ENCODE assay signal across 8 cellular contexts in genomic region chr2:181678033-181678586, GRCh38. TPM values are rescaled to one million over a fixed set of nuclear protein-coding genes. Genes with fewer than 3 reads are reported as not detected.
DNase-seq lines count a peak whose midpoint lies in the region; ATAC-seq lines count a peak whose summit lies in the region.

No MANE protein-coding gene starts in this region.

- peak; percentile 63 for ATAC-seq in HG02938 (IDR thresholded peaks at IDR 0.05; ENCODE audit: unreplicated experiment)
- peak; percentile 78 for ATAC-seq in activated CD4-positive, alpha-beta T cell treated with anti-CD3 and anti-CD28 coated beads for 36 hours
- peak; percentile 77 for ATAC-seq in stimulated activated naive CD8-positive, alpha-beta T cell treated with anti-CD3 and anti-CD28 coated beads, Interleukin-15, amount 100 ng/mL, for 72 hours
- no peak for ATAC-seq in GM21526 (IDR thresholded peaks at IDR 0.05; ENCODE audit: low FRiP score, unreplicated experiment)

- DNase-seq in CD1c-positive myeloid dendritic cell (ENCODE audit: extremely low spot score), result peak; percentile 72
- DNase-seq in activated CD4-positive, alpha-beta T cell treated with anti-CD3 and anti-CD28 coated beads for 36 hours, result peak; percentile 84
- DNase-seq in dermis microvascular lymphatic vessel endothelial cell (ENCODE audit: low read depth in 2 of 2), result peak; percentile 40 to 78
- peak; percentile 11 for DNase-seq in midbrain (lab: John Stamatoyannopoulos, UW)
- peak; percentile 72 to 73 for DNase-seq in stimulated activated naive CD8-positive, alpha-beta T cell treated with anti-CD3 and anti-CD28 coated beads, Interleukin-15, amount 100 ng/mL, for 72 hours
- no peak for DNase-seq in NK-92 treated with Interleukin-12 subunit alpha and Interleukin-12 subunit beta, amount 100 ng/mL, for 24 hours (lab: John Stamatoyannopoulos, UW)

- peaks cover 66% of the 10 kb centered on the region for H3K27me3 Mint-ChIP-seq in activated CD4-positive, alpha-beta T cell treated with anti-CD3 and anti-CD28 coated beads for 36 hours
- peaks cover 85% of the 10 kb centered on the region for H3K27me3 Mint-ChIP-seq in stimulated activated naive CD8-positive, alpha-beta T cell treated with anti-CD3 and anti-CD28 coated beads, Interleukin-15, amount 100 ng/mL, for 72 hours

- H3K4me3 Mint-ChIP-seq in activated CD4-positive, alpha-beta T cell treated with anti-CD3 and anti-CD28 coated beads for 36 hours, result peak overlapping the region; percentile 29
- peak overlapping the region; percentile 6 to 53 for H3K4me3 Mint-ChIP-seq in stimulated activated naive CD8-positive, alpha-beta T cell treated with anti-CD3 and anti-CD28 coated beads, Interleukin-15, amount 100 ng/mL, for 72 hours

- no peak overlapping the region for H3K27ac Mint-ChIP-seq in activated CD4-positive, alpha-beta T cell treated with anti-CD3 and anti-CD28 coated beads for 36 hours
- H3K27ac Mint-ChIP-seq in stimulated activated naive CD8-positive, alpha-beta T cell treated with anti-CD3 and anti-CD28 coated beads, Interleukin-15, amount 100 ng/mL, for 72 hours, result peak overlapping the region in 1 of 2 donors; percentile 67

- intact Hi-C loops in activated CD4-positive, alpha-beta T cell treated with anti-CD3 and anti-CD28 coated beads for 36 hours (cut with DNase I, micrococcal nuclease), result no loop called here

- CTCF ChIA-PET in activated CD4-positive, alpha-beta T cell treated with anti-CD3 and anti-CD28 coated beads for 36 hours (lab: Charles Lee), result interaction anchor here (0.7 kb wide), 2 partner anchors 135 to 187 kb away, joined by 3 read pairs; no protein-coding TSS in a partner anchor

- peaks cover 33% of the 10 kb centered on the region for H3K4me1 Mint-ChIP-seq in activated CD4-positive, alpha-beta T cell treated with anti-CD3 and anti-CD28 coated beads for 36 hours
- peaks cover 55% of the 10 kb centered on the region for H3K4me1 Mint-ChIP-seq in stimulated activated naive CD8-positive, alpha-beta T cell treated with anti-CD3 and anti-CD28 coated beads, Interleukin-15, amount 100 ng/mL, for 72 hours

- peaks cover 7% of the 10 kb centered on the region for H3K9me3 Mint-ChIP-seq in activated CD4-positive, alpha-beta T cell treated with anti-CD3 and anti-CD28 coated beads for 36 hours (ENCODE audit: low read depth)
- H3K9me3 Mint-ChIP-seq in stimulated activated naive CD8-positive, alpha-beta T cell treated with anti-CD3 and anti-CD28 coated beads, Interleukin-15, amount 100 ng/mL, for 72 hours, result peaks cover 5 to 11% of the 10 kb centered on the region in 2 donors

- H3K36me3 Mint-ChIP-seq in activated CD4-positive, alpha-beta T cell treated with anti-CD3 and anti-CD28 coated beads for 36 hours (ENCODE audit: low read depth), result no peaks in the 10 kb centered on the region

- POLR2A ChIA-PET in activated CD4-positive, alpha-beta T cell treated with anti-CD3 and anti-CD28 coated beads for 36 hours (lab: Charles Lee), result no interaction called here

RNA-seq across cellular contexts. Expression of gene NEUROD1, which starts 2.2 kb away (rescaled TPM):
- total RNA-seq in activated CD4-positive, alpha-beta T cell treated with anti-CD3 and anti-CD28 coated beads for 36 hours, result not detected
- total RNA-seq in dermis microvascular lymphatic vessel endothelial cell, result not detected in 2 replicates

RNA-seq across cellular contexts. Expression of gene CERKL, which starts 21.2 kb away (rescaled TPM):
- under 1 TPM in 1 of 2 experiments, not detected in 1; 0.07 TPM for total RNA-seq in activated CD4-positive, alpha-beta T cell treated with anti-CD3 and anti-CD28 coated beads for 36 hours
- total RNA-seq in dermis microvascular lymphatic vessel endothelial cell, result not detected in 2 replicates
